Comparison of ENCODE assay signal across 12 cellular contexts in the genomic region with DNA sequence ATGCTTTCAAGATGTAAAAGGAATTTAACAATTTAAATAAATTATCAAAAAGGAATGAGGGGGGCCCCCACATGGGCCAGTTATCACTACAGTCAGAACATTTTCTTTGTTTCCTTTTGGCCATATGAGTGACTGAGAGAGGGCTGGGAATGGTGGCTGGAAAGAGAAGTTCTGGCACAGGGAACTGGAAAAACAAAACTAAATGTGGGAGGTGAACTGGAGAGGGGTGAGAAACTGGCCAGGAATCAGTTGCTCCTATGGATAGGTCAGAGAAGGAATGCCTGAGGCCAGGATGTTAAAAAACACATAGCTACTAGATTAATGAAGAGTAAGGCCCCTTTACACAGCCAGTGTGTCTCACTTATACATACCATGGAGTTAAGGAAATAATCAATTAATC.
A peak's percentile ranks its signal among the peaks of the same experiment; 100 is the strongest.
DNase-seq lines count a peak whose midpoint lies in the region; ATAC-seq and FAIRE-seq lines count a peak whose summit lies in the region.
"Had no signal": no experiment of that assay in that cellular context is flagged by ENCODE, and none has a peak within 500 bp of the region (broad histone marks: within the 10 kb centered on the region; RNA-seq: fewer than 3 reads in every experiment).

No MANE protein-coding gene starts in this region.

- peaks cover 5% of the 10 kb centered on the region for H3K36me3 Mint-ChIP-seq in activated naive CD8-positive, alpha-beta T cell

- no peak overlapping the region for H3K4me3 Mint-ChIP-seq in activated naive CD8-positive, alpha-beta T cell
- H3K4me3 Mint-ChIP-seq: activated CD8-positive, alpha-beta memory T cell treated with anti-CD3 and anti-CD28 coated beads, Interleukin-2, amount 10 ng/mL, durations not matched to agents 7 days and 5 days had no signal

- intact Hi-C loops in left ventricle myocardium superior (cut with micrococcal nuclease): no loop called here

- H3K27me3 Mint-ChIP-seq in activated naive CD8-positive, alpha-beta T cell: no peaks in the 10 kb centered on the region
- H3K27me3 Mint-ChIP-seq: activated CD8-positive, alpha-beta memory T cell treated with anti-CD3 and anti-CD28 coated beads, Interleukin-2, amount 10 ng/mL, durations not matched to agents 7 days and 5 days had no signal

- no peak for FAIRE-seq in GM19239 (lab: Jason Lieb, UNC)
- FAIRE-seq: pancreas had no signal

- no peaks in the 10 kb centered on the region for H3K9me3 Mint-ChIP-seq in activated naive CD8-positive, alpha-beta T cell (ENCODE audit: low read depth)

- peak overlapping the region; percentile 65 for H3K27ac Mint-ChIP-seq in activated naive CD8-positive, alpha-beta T cell
- H3K27ac Mint-ChIP-seq: activated CD8-positive, alpha-beta memory T cell treated with anti-CD3 and anti-CD28 coated beads, Interleukin-2, amount 10 ng/mL, durations not matched to agents 7 days and 5 days had no signal

- peaks cover 89% of the 10 kb centered on the region for H3K4me1 Mint-ChIP-seq in activated naive CD8-positive, alpha-beta T cell (ENCODE audit: low read depth)

- DNase-seq in EH (ENCODE audit: low read depth): peak; percentile 91
- DNase-seq in left ventricle myocardium superior: no peak
- DNase-seq in pulmonary artery endothelial cell (ENCODE audit: low read depth, low spot score): peak; percentile 73
- DNase-seq in activated naive CD4-positive, alpha-beta T cell treated with Interleukin-2 at 50 U/mL for 16 hours: no peak
- no peak for DNase-seq in GM19239 (ENCODE audit: insufficient read length, low spot score)
- DNase-seq: activated CD8-positive, alpha-beta memory T cell treated with anti-CD3 and anti-CD28 coated beads, Interleukin-2, amount 10 ng/mL, durations not matched to agents 7 days and 5 days; Calu3; central memory CD4-positive, alpha-beta T cell; pancreas had no signal

- peak; percentile 6 for ATAC-seq in left ventricle myocardium superior
- no peak for ATAC-seq in GM18873 (IDR thresholded peaks at IDR 0.05; ENCODE audit: low FRiP score, unreplicated experiment)
- ATAC-seq in HG02610 (IDR thresholded peaks at IDR 0.05; ENCODE audit: unreplicated experiment): no peak
- ATAC-seq: activated CD8-positive, alpha-beta memory T cell treated with anti-CD3 and anti-CD28 coated beads, Interleukin-2, amount 10 ng/mL, durations not matched to agents 7 days and 5 days; pancreas had no signal

Comparison
In these comparisons a context has a peak if more than half of its experiments do, and no peak if none do; other contexts are left out.
1. DNase-seq: peak in EH (single experiment) and pulmonary artery endothelial cell (single experiment); none in left ventricle myocardium superior (single experiment), activated naive CD4-positive, alpha-beta T cell treated with Interleukin-2 at 50 U/mL for 16 hours (single experiment) and GM19239 (single experiment).